In genomic region chr16:85334718-85335583, GRCh38 we compare ENCODE assay signal across 8 cellular contexts.
DNase-seq lines count a peak whose midpoint lies in the region; TF ChIP-seq lines count a peak whose summit lies in the region.

No MANE protein-coding gene starts in this region.

- DNase-seq in activated CD4-positive, alpha-beta T cell treated with anti-CD3 and anti-CD28 coated beads for 48 hours = peak; percentile 44
- no peak for DNase-seq in activated CD4-positive, alpha-beta T cell treated with anti-CD3 and anti-CD28 coated beads, Interleukin-2, amount 50 U/mL, for 1 hour
- peak; percentile 39 for DNase-seq in activated T-cell treated with anti-CD3 and anti-CD28 coated beads, Interleukin-2, amount 50 U/mL, for 1 hour
- DNase-seq in islet precursor cell = peak; percentile 76
- DNase-seq in stimulated activated CD8-positive, alpha-beta memory T cell treated with anti-CD3 and anti-CD28 coated beads, Interleukin-4, amount 100 ng/mL, for 48 hours = peak; percentile 43
- DNase-seq in pons (ENCODE audit: low spot score) = no peak
- DNase-seq in GM10266 (ENCODE audit: extremely low spot score) = no peak
- DNase-seq in NCI-H774 (lab: John Stamatoyannopoulos, UW) = no peak

- TF ChIP-seq CTCF in GM10266 (IDR thresholded peaks at IDR 0.05; ENCODE audit: control insufficient read depth, insufficient read depth, low read depth, missing control alignments) = no peak

Comparison
In these comparisons a context has a peak if more than half of its experiments do, and no peak if none do; other contexts are left out.
1. DNase-seq: peak in activated CD4-positive, alpha-beta T cell treated with anti-CD3 and anti-CD28 coated beads for 48 hours (single experiment), activated T-cell treated with anti-CD3 and anti-CD28 coated beads, Interleukin-2, amount 50 U/mL, for 1 hour (single experiment), islet precursor cell (single experiment) and stimulated activated CD8-positive, alpha-beta memory T cell treated with anti-CD3 and anti-CD28 coated beads, Interleukin-4, amount 100 ng/mL, for 48 hours (single experiment); none in activated CD4-positive, alpha-beta T cell treated with anti-CD3 and anti-CD28 coated beads, Interleukin-2, amount 50 U/mL, for 1 hour (single experiment), pons (single experiment), GM10266 (single experiment) and NCI-H774 (single experiment).